Comparison of ENCODE assay signal across 18 cellular contexts in the genomic region with DNA sequence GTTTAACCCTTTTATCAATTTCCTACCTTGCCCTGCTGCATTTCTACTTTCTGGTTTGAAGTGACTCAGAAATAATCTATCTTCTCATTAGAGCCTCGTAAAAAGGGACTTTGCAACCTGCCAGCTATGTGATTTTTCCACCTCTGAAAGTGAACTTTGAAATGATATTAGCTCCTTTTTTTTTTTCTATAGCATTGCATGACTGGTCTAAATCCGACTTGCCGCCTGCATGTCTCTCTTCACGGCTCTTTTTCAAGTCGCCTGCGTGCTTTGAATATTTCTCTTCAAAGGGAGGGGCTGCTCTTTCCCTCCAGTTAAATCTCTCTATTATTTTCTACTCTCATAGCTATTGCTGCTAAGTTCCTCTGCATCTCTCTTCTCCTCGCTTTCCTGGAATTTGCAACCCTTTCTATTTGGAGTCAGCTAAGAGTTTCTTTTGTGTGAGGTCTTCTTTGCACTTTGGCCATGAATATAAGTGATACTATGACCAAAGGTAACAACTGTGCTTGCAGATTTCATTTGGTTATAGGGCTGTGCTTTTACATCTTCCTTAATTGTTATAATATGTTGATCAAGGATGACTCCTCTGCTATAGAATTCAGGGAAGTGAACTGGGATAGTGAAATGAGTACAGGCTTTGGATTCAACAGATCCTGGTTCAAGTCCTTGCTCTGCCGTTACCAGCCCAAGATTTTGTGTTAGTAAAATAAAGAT.
"Had no signal": no experiment of that assay in that cellular context is flagged by ENCODE, and none has a peak within 500 bp of the region (broad histone marks: within the 10 kb centered on the region; RNA-seq: fewer than 3 reads in every experiment).

No MANE protein-coding gene starts in this region.

- H3K9me3 Mint-ChIP-seq: activated naive CD8-positive, alpha-beta T cell treated with anti-CD3 and anti-CD28 coated beads, Interleukin-2, amount 10 ng/mL, durations not matched to agents 7 days and 5 days; activated T-helper 1 cell treated with anti-CD3 and anti-CD28 coated beads, Interleukin-12 subunit alpha, Interleukin-12 subunit beta, Interleukin-2, Interleukin-4 antibody, amounts not matched to agents 30 ng/mL and 10 ng/mL and 1 ng/mL, durations not matched to agents 14 hours and 24 hours and 36 hours; central memory CD8-positive, alpha-beta T cell; T-helper 1 cell treated with Interleukin-12 subunit alpha and Interleukin-12 subunit beta and Interleukin-4 antibody, amounts not matched to agents 30 μg/mL and 1 μg/mL, for 36 hours had no signal

- H3K4me3 Mint-ChIP-seq: activated naive CD8-positive, alpha-beta T cell treated with anti-CD3 and anti-CD28 coated beads, Interleukin-2, amount 10 ng/mL, durations not matched to agents 7 days and 5 days; activated T-helper 1 cell treated with anti-CD3 and anti-CD28 coated beads, Interleukin-12 subunit alpha, Interleukin-12 subunit beta, Interleukin-2, Interleukin-4 antibody, amounts not matched to agents 30 ng/mL and 10 ng/mL and 1 ng/mL, durations not matched to agents 14 hours and 24 hours and 36 hours; central memory CD8-positive, alpha-beta T cell; natural killer cell; T-helper 1 cell treated with Interleukin-12 subunit alpha and Interleukin-12 subunit beta and Interleukin-4 antibody, amounts not matched to agents 30 μg/mL and 1 μg/mL, for 36 hours had no signal

- DNase-seq: activated CD4-positive, alpha-beta T cell treated with anti-CD3 and anti-CD28 coated beads, Interleukin-2, amount 50 U/mL, for 48 hours; activated naive CD4-positive, alpha-beta T cell; activated naive CD8-positive, alpha-beta T cell treated with anti-CD3 and anti-CD28 coated beads, Interleukin-2, amount 10 ng/mL, durations not matched to agents 7 days and 5 days; activated T-cell treated with anti-CD3 and anti-CD28 coated beads for 4 hours; effector CD4-positive, alpha-beta T cell; heart left ventricle; left ventricle myocardium superior; natural killer cell; stimulated activated CD4-positive, alpha-beta T cell treated with anti-CD3 and anti-CD28 coated beads, Interleukin-15, amount 100 ng/mL, for 24 hours; stimulated activated CD4-positive, alpha-beta T cell treated with anti-CD3 and anti-CD28 coated beads, Interleukin-2, amount 100 ng/mL, for 48 hours; stomach; trophoblast cell had no signal

- H3K4me3 ChIP-seq: coronary artery, gastroesophageal sphincter, heart left ventricle, stomach had no signal

- H3K36me3 Mint-ChIP-seq: activated naive CD8-positive, alpha-beta T cell treated with anti-CD3 and anti-CD28 coated beads, Interleukin-2, amount 10 ng/mL, durations not matched to agents 7 days and 5 days; natural killer cell had no signal

- H3K27me3 ChIP-seq: gastroesophageal sphincter, heart left ventricle had no signal

- H3K27ac ChIP-seq: coronary artery, gastroesophageal sphincter, heart left ventricle, stomach had no signal

- ATAC-seq: esophagus mucosa, gastroesophageal sphincter, heart left ventricle, left ventricle myocardium superior, natural killer cell had no signal

- H3K27me3 Mint-ChIP-seq: activated naive CD8-positive, alpha-beta T cell treated with anti-CD3 and anti-CD28 coated beads, Interleukin-2, amount 10 ng/mL, durations not matched to agents 7 days and 5 days; central memory CD8-positive, alpha-beta T cell had no signal

- H3K9me3 ChIP-seq: gastroesophageal sphincter, heart left ventricle, stomach had no signal

- H3K27ac Mint-ChIP-seq: activated naive CD8-positive, alpha-beta T cell treated with anti-CD3 and anti-CD28 coated beads, Interleukin-2, amount 10 ng/mL, durations not matched to agents 7 days and 5 days; activated T-helper 1 cell treated with anti-CD3 and anti-CD28 coated beads, Interleukin-12 subunit alpha, Interleukin-12 subunit beta, Interleukin-2, Interleukin-4 antibody, amounts not matched to agents 30 ng/mL and 10 ng/mL and 1 ng/mL, durations not matched to agents 14 hours and 24 hours and 36 hours; natural killer cell; T-helper 1 cell treated with Interleukin-12 subunit alpha and Interleukin-12 subunit beta and Interleukin-4 antibody, amounts not matched to agents 30 μg/mL and 1 μg/mL, for 36 hours had no signal

- H3K36me3 ChIP-seq: gastroesophageal sphincter, heart left ventricle, stomach had no signal
